ENCODE assay signal across 8 cellular contexts in the genomic region with DNA sequence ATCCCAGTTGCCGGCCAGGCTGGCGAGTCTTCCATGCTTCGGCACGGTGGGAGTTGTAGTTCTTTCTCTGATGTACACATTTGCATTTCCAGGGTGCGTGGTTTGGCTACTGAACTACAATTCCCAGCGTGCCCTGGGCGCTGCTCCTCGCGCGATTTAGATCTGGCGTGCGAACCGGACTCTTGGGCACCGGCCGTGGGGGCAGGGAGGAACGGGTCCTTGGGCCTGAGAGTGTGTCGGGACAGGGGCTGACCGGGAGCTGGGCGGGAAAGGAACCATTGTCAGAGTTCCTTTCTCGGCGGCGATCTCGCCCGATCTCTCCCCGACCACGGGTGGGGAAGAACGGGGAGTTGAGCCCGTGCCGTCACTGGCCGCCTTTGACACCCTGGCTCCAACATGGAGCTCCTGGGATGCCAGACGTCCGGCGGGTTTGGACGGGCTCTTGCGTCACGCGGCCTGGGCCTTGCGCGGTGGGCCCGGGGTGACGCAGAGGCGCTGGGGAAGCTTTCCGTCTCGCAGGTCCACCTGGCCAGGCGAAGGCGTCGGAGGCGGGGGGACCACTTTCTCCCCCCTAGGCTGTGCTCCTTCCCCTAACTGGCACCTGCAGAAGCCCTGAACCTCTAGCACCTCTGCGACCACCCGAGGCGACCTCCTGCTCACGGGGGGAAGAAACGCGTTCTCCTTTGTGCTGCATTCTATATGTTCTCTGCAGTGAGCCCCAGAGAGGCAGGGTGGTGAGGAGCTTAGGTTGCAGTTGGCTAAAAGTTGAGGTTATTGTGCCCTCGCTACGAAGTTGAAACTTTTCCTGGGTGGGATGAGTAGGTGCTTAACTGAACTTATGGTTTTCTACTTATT. TPM values are rescaled to one million over a fixed set of nuclear protein-coding genes. Genes with fewer than 3 reads are reported as not detected.
DNase-seq lines count a peak whose midpoint lies in the region; ATAC-seq and TF ChIP-seq lines count a peak whose summit lies in the region.

No MANE protein-coding gene starts in this region.

- H3K27ac Mint-ChIP-seq in activated CD4-positive, alpha-beta T cell treated with anti-CD3 and anti-CD28 coated beads, Interleukin-2, amount 10 ng/mL, durations not matched to agents 24 days and 14 days: peak overlapping the region; percentile 99

- ATAC-seq in GM19351 (IDR thresholded peaks at IDR 0.05; ENCODE audit: unreplicated experiment) (peak; percentile 77), HG03469 (IDR thresholded peaks at IDR 0.05; ENCODE audit: unreplicated experiment) (peak; percentile 81)

- H3K4me1 Mint-ChIP-seq in activated CD4-positive, alpha-beta T cell treated with anti-CD3 and anti-CD28 coated beads, Interleukin-2, amount 10 ng/mL, durations not matched to agents 24 days and 14 days: peaks cover 48% of the 10 kb centered on the region

- no peaks in the 10 kb centered on the region for H3K9me3 ChIP-seq in colonic mucosa

- POLR2A ChIA-PET in BJ (lab: Charles Lee): interaction anchor here (1.7 kb wide), 1 partner anchor 33 kb away, joined by 8 read pairs; no protein-coding TSS in a partner anchor

- no peaks in the 10 kb centered on the region for H3K27me3 Mint-ChIP-seq in activated CD4-positive, alpha-beta T cell treated with anti-CD3 and anti-CD28 coated beads, Interleukin-2, amount 10 ng/mL, durations not matched to agents 24 days and 14 days

- CTCF ChIA-PET in BJ (lab: Yijun Ruan, JAX): interaction anchor here (0.7 to 3.2 kb wide), 7 partner anchors 8 to 45 kb away, joined by 3 to 16 read pairs (median 3); partner anchors contain the start of gene LSMEM1

- H3K27me3 ChIP-seq in BJ (ENCODE audit: control insufficient read depth, insufficient read depth, low read length) (no peaks in the 10 kb centered on the region), colonic mucosa (no peaks in the 10 kb centered on the region)

- no peaks in the 10 kb centered on the region for H3K9me3 Mint-ChIP-seq in activated CD4-positive, alpha-beta T cell treated with anti-CD3 and anti-CD28 coated beads, Interleukin-2, amount 10 ng/mL, durations not matched to agents 24 days and 14 days

- TF ChIP-seq CTCF in BJ (IDR thresholded peaks at IDR 0.05; ENCODE audit: insufficient read depth, low read depth, low read length) (no peak), colonic mucosa (IDR thresholded peaks at IDR 0.05) (no peak)

- peaks cover 17% of the 10 kb centered on the region for H3K36me3 Mint-ChIP-seq in activated CD4-positive, alpha-beta T cell treated with anti-CD3 and anti-CD28 coated beads, Interleukin-2, amount 10 ng/mL, durations not matched to agents 24 days and 14 days (ENCODE audit: low read depth)

- 0 out of 2 replicates have a peak, but pooled peaks cover 1% of the 10 kb centered on the region for H3K36me3 ChIP-seq in BJ (ENCODE audit: control insufficient read depth, insufficient read depth, low read length)
- H3K36me3 ChIP-seq in colonic mucosa: no peaks in the 10 kb centered on the region

- H3K4me1 ChIP-seq in colonic mucosa: peaks cover 8% of the 10 kb centered on the region

- H3K4me3 ChIP-seq in BJ (ENCODE audit: low read depth, low read length): peak overlapping the region; percentile 100
- H3K4me3 ChIP-seq in colonic mucosa: peak overlapping the region; percentile 66

- peak overlapping the region; percentile 99 for H3K4me3 Mint-ChIP-seq in activated CD4-positive, alpha-beta T cell treated with anti-CD3 and anti-CD28 coated beads, Interleukin-2, amount 10 ng/mL, durations not matched to agents 24 days and 14 days

- peak overlapping the region; percentile 80 to 97 for H3K9ac ChIP-seq in colonic mucosa (ENCODE audit: low read depth in 2 of 2, low read length in 2 of 2)

- intact Hi-C loops in activated CD4-positive, alpha-beta T cell treated with anti-CD3 and anti-CD28 coated beads, Interleukin-2, amount 10 ng/mL, durations not matched to agents 24 days and 14 days (cut with micrococcal nuclease): loop anchor here (1.0 kb wide), 6 partner anchors 59 to 667 kb away; partner anchors contain the start of genes DOCK4, SMIM30, TMEM168 and ZNF277
- intact Hi-C loops in colonic mucosa (cut with DNase I): no loop called here

- peak overlapping the region; percentile 93 for H3K27ac ChIP-seq in colonic mucosa

- DNase-seq in BJ (ENCODE audit: low read depth) (peak; percentile 79), NCI-H524 treated with DMSO at 0.1 percent for 48 hours (lab: John Stamatoyannopoulos, UW) (peak; percentile 89), colonic mucosa (peak; percentile 96), kidney tubule cell (ENCODE audit: low spot score) (peak; percentile 96)
- DNase-seq in activated CD4-positive, alpha-beta T cell treated with anti-CD3 and anti-CD28 coated beads, Interleukin-2, amount 10 ng/mL, durations not matched to agents 24 days and 14 days: peak; percentile 97
- DNase-seq in stimulated activated CD4-positive, alpha-beta T cell treated with anti-CD3 and anti-CD28 coated beads, Interleukin-15, amount 100 ng/mL, for 48 hours (ENCODE audit: low read depth in 2 of 2): peak; percentile 74 to 83

RNA-seq across cellular contexts. Expression of gene IFRD1, which starts 0.8 kb away (rescaled TPM):
- 24.2 and 39.6 TPM in 2 replicates for polyA plus RNA-seq in BJ (2011; rRNA removed)
- polyA minus RNA-seq in BJ (2011; rRNA and poly(A)+ RNA removed): 16.1 and 19.6 TPM in 2 replicates
- total RNA-seq in activated CD4-positive, alpha-beta T cell treated with anti-CD3 and anti-CD28 coated beads, Interleukin-2, amount 10 ng/mL, durations not matched to agents 24 days and 14 days: 70.7 and 72.8 TPM in 2 replicates
- total RNA-seq in colonic mucosa: 10 to 100 TPM; 35.9 to 41.0 TPM

RNA-seq across cellular contexts. Expression of gene LSMEM1, which starts 29.8 kb away (rescaled TPM):
- 0.12 and 0.72 TPM in 2 replicates for polyA plus RNA-seq in BJ (2011; rRNA removed)
- polyA minus RNA-seq in BJ (2011; rRNA and poly(A)+ RNA removed): 0.26 TPM in 1 of 2 replicates, not detected in the other
- total RNA-seq in activated CD4-positive, alpha-beta T cell treated with anti-CD3 and anti-CD28 coated beads, Interleukin-2, amount 10 ng/mL, durations not matched to agents 24 days and 14 days: 1.0 and 1.2 TPM in 2 replicates
- 1 to 10 TPM; 2.0 to 2.3 TPM for total RNA-seq in colonic mucosa

Comparison
In these comparisons a context has a peak if more than half of its experiments do, and no peak if none do; other contexts are left out.
1. Peak in every context shown above with its lines: DNase-seq, ATAC-seq, H3K4me3 ChIP-seq and H3K27ac ChIP-seq.